Comparison of ENCODE assay signal across 1 cellular context in genomic region chr10:72229261-72230251, GRCh38.
A peak's percentile ranks its signal among the peaks of the same experiment; 100 is the strongest.
TF ChIP-seq lines count a peak whose summit lies in the region.

No MANE protein-coding gene starts in this region.

TF ChIP-seq in GM12878, 131 proteins besides CTCF, POLR2A, EP300 and RAD21:
- no peak for TF ChIP-seq CHD4 (IDR thresholded peaks at IDR 0.05)
- TF ChIP-seq, protein P1, sequence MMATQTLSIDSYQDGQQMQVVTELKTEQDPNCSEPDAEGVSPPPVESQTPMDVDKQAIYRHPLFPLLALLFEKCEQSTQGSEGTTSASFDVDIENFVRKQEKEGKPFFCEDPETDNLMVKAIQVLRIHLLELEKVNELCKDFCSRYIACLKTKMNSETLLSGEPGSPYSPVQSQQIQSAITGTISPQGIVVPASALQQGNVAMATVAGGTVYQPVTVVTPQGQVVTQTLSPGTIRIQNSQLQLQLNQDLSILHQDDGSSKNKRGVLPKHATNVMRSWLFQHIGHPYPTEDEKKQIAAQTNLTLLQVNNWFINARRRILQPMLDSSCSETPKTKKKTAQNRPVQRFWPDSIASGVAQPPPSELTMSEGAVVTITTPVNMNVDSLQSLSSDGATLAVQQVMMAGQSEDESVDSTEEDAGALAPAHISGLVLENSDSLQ (IDR thresholded peaks at IDR 0.05), result 0 out of 2 replicates have a peak, but pooled peaks have one; percentile 14
- TF ChIP-seq JUNB (IDR thresholded peaks at IDR 0.05), result no peak
